Comparison of ENCODE assay signal across 9 cellular contexts in genomic region chr14:24137529-24138395, GRCh38. TPM values are rescaled to one million over a fixed set of nuclear protein-coding genes. Genes with fewer than 3 reads are reported as not detected.
DNase-seq lines count a peak whose midpoint lies in the region; ATAC-seq and TF ChIP-seq lines count a peak whose summit lies in the region.
"Had no signal": no experiment of that assay in that cellular context is flagged by ENCODE, and none has a peak within 500 bp of the region (broad histone marks: within the 10 kb centered on the region; RNA-seq: fewer than 3 reads in every experiment).

No MANE protein-coding gene starts in this region.

- POLR2A ChIA-PET in activated naive CD8-positive, alpha-beta T cell treated with anti-CD3 and anti-CD28 coated beads, Interleukin-2, amount 10 ng/mL, durations not matched to agents 7 days and 5 days (lab: Charles Lee) = interaction anchor here (1.2 to 7.5 kb wide), 11 partner anchors 9 to 76 kb away, joined by 3 to 176 read pairs (median 17); partner anchors contain the start of genes CHMP4A, DCAF11, IRF9 and NRL

- no peaks in the 10 kb centered on the region for H3K27me3 Mint-ChIP-seq in T-helper 1 cell treated with Interleukin-12 subunit alpha and Interleukin-12 subunit beta and Interleukin-4 antibody, amounts not matched to agents 30 μg/mL and 1 μg/mL, for 36 hours (ENCODE audit: low read depth)
- H3K27me3 Mint-ChIP-seq in activated naive CD8-positive, alpha-beta T cell treated with anti-CD3 and anti-CD28 coated beads, Interleukin-2, amount 10 ng/mL, durations not matched to agents 7 days and 5 days = no peaks in the 10 kb centered on the region

- H3K9me3 Mint-ChIP-seq in T-helper 1 cell treated with Interleukin-12 subunit alpha and Interleukin-12 subunit beta and Interleukin-4 antibody, amounts not matched to agents 30 μg/mL and 1 μg/mL, for 36 hours = no peaks in the 10 kb centered on the region
- H3K9me3 Mint-ChIP-seq in activated naive CD8-positive, alpha-beta T cell treated with anti-CD3 and anti-CD28 coated beads, Interleukin-2, amount 10 ng/mL, durations not matched to agents 7 days and 5 days = no peaks in the 10 kb centered on the region

- H3K4me3 ChIP-seq in spleen (peak overlapping the region in 4 of 8 donors; percentile 11 to 97 (median 82)), lower leg skin (ENCODE audit: low read depth, poor library complexity, severe bottlenecking) (no peak overlapping the region)

- peak overlapping the region; percentile 95 for H3K4me3 Mint-ChIP-seq in T-helper 1 cell treated with Interleukin-12 subunit alpha and Interleukin-12 subunit beta and Interleukin-4 antibody, amounts not matched to agents 30 μg/mL and 1 μg/mL, for 36 hours
- H3K4me3 Mint-ChIP-seq in activated naive CD8-positive, alpha-beta T cell treated with anti-CD3 and anti-CD28 coated beads, Interleukin-2, amount 10 ng/mL, durations not matched to agents 7 days and 5 days = peak overlapping the region; percentile 100

- no peaks in the 10 kb centered on the region for H3K27me3 ChIP-seq in spleen (replicated peaks in 1 of 7)

- TF ChIP-seq CTCF in spleen (IDR thresholded peaks at IDR 0.05 in 8 of 11, conservative IDR thresholded peaks at IDR 0.05 in 3 of 11) (no peak), lower leg skin (IDR thresholded peaks at IDR 0.05) (no peak)

- H3K36me3 Mint-ChIP-seq in T-helper 1 cell treated with Interleukin-12 subunit alpha and Interleukin-12 subunit beta and Interleukin-4 antibody, amounts not matched to agents 30 μg/mL and 1 μg/mL, for 36 hours (ENCODE audit: low read depth) = peaks cover 39% of the 10 kb centered on the region
- H3K36me3 Mint-ChIP-seq in activated naive CD8-positive, alpha-beta T cell treated with anti-CD3 and anti-CD28 coated beads, Interleukin-2, amount 10 ng/mL, durations not matched to agents 7 days and 5 days = peaks cover 42% of the 10 kb centered on the region

- WGBS in spleen, 5 donors = 86 to 94% (median 88%) methylated on average over 8 of the region's 8 CpGs
- 86 to 87% methylated on average over 8 of the region's 8 CpGs for WGBS in lower leg skin, 2 donors

- peak overlapping the region in 5 of 8 donors; percentile 92 to 99 (median 97) for H3K27ac ChIP-seq in spleen

- peaks cover 47% of the 10 kb centered on the region for H3K4me1 Mint-ChIP-seq in T-helper 1 cell treated with Interleukin-12 subunit alpha and Interleukin-12 subunit beta and Interleukin-4 antibody, amounts not matched to agents 30 μg/mL and 1 μg/mL, for 36 hours (ENCODE audit: low read depth)
- peaks cover 47% of the 10 kb centered on the region for H3K4me1 Mint-ChIP-seq in activated naive CD8-positive, alpha-beta T cell treated with anti-CD3 and anti-CD28 coated beads, Interleukin-2, amount 10 ng/mL, durations not matched to agents 7 days and 5 days

- no peaks in the 10 kb centered on the region for H3K9me3 ChIP-seq in spleen
- H3K9me3 ChIP-seq: A549, prostate gland had no signal

- no peak for ATAC-seq in activated naive CD8-positive, alpha-beta T cell treated with anti-CD3 and anti-CD28 coated beads, Interleukin-2, amount 10 ng/mL, durations not matched to agents 7 days and 5 days (ENCODE audit: low read depth)
- ATAC-seq: A549 had no signal

- peaks cover 3 to 38% (median 25%) of the 10 kb centered on the region in 6 donors for H3K36me3 ChIP-seq in spleen

- TF ChIP-seq POLR2A in spleen (IDR thresholded peaks at IDR 0.05) (no peak), lower leg skin (IDR thresholded peaks at IDR 0.05) (no peak)

- H3K4me1 ChIP-seq in spleen = peaks cover 41 to 82% (median 63%) of the 10 kb centered on the region in 6 donors

- DNase-seq in T-helper 1 cell (no peak), spleen (peak; percentile 69), lower leg skin (ENCODE audit: low spot score in 2 of 2) (no peak), NCI-H2107 (lab: John Stamatoyannopoulos, UW) (no peak)
- no peak for DNase-seq in activated naive CD8-positive, alpha-beta T cell treated with anti-CD3 and anti-CD28 coated beads, Interleukin-2, amount 10 ng/mL, durations not matched to agents 7 days and 5 days
- DNase-seq: amniotic stem cell had no signal

- intact Hi-C loops in spleen (cut with DNase I; ENCODE audit: low total_unique reads) (no loop called here), lower leg skin (cut with DNase I; ENCODE audit: low total_unique reads) (no loop called here)

- H3K27ac Mint-ChIP-seq in T-helper 1 cell treated with Interleukin-12 subunit alpha and Interleukin-12 subunit beta and Interleukin-4 antibody, amounts not matched to agents 30 μg/mL and 1 μg/mL, for 36 hours = peak overlapping the region; percentile 65
- H3K27ac Mint-ChIP-seq in activated naive CD8-positive, alpha-beta T cell treated with anti-CD3 and anti-CD28 coated beads, Interleukin-2, amount 10 ng/mL, durations not matched to agents 7 days and 5 days = peak overlapping the region; percentile 94

RNA-seq across cellular contexts. Expression of gene PSME1, which starts 1.8 kb away (rescaled TPM):
- total RNA-seq in activated naive CD8-positive, alpha-beta T cell treated with anti-CD3 and anti-CD28 coated beads, Interleukin-2, amount 10 ng/mL, durations not matched to agents 7 days and 5 days = 100 to 1,000 TPM; 430 to 443 TPM
- total RNA-seq in spleen (100 to 1,000 TPM; 157 to 303 (median 247) TPM), lower leg skin (100 to 1,000 TPM in 3 of 4 donors, 10 to 100 TPM in 1; 81.3 to 125 (median 114) TPM)
- 100 to 1,000 TPM; 349 to 441 (median 364) TPM for polyA plus RNA-seq in spleen

RNA-seq across cellular contexts. Expression of gene EMC9, which starts 3.6 kb away (rescaled TPM):
- 10 to 100 TPM; 41.6 to 43.9 TPM for total RNA-seq in activated naive CD8-positive, alpha-beta T cell treated with anti-CD3 and anti-CD28 coated beads, Interleukin-2, amount 10 ng/mL, durations not matched to agents 7 days and 5 days
- 10 to 100 TPM; 17.7 to 27.3 (median 19.9) TPM for total RNA-seq in spleen
- 10 to 100 TPM; 25.4 to 50.6 (median 48.5) TPM for polyA plus RNA-seq in spleen
- 10 to 100 TPM; 13.3 to 21.8 (median 20.6) TPM for total RNA-seq in lower leg skin

RNA-seq across cellular contexts. Expression of gene FITM1, which starts 7.3 kb away (rescaled TPM):
- 1 to 10 TPM; 1.3 to 1.7 TPM for total RNA-seq in activated naive CD8-positive, alpha-beta T cell treated with anti-CD3 and anti-CD28 coated beads, Interleukin-2, amount 10 ng/mL, durations not matched to agents 7 days and 5 days
- total RNA-seq in spleen (10 to 100 TPM in 2 of 7 donors, 1 to 10 TPM in 5; 3.7 to 12.9 (median 9.0) TPM), lower leg skin (1 to 10 TPM in 2 of 4 donors, under 1 TPM in 1, not detected in 1; 0.61 to 1.3 (median 1.0) TPM)
- 1 to 10 TPM; 4.6 to 9.6 (median 8.3) TPM for polyA plus RNA-seq in spleen

RNA-seq across cellular contexts. Expression of gene PSME2, which starts 8.6 kb away (rescaled TPM):
- 100 to 1,000 TPM; 406 to 414 TPM for total RNA-seq in activated naive CD8-positive, alpha-beta T cell treated with anti-CD3 and anti-CD28 coated beads, Interleukin-2, amount 10 ng/mL, durations not matched to agents 7 days and 5 days
- total RNA-seq in spleen (100 to 1,000 TPM in 5 of 7 donors, 10 to 100 TPM in 2; 80.0 to 295 (median 189) TPM), lower leg skin (10 to 100 TPM; 23.2 to 50.2 (median 31.2) TPM)
- 100 to 1,000 TPM; 337 to 509 (median 433) TPM for polyA plus RNA-seq in spleen

RNA-seq across cellular contexts. Expression of gene RNF31, which starts 9.5 kb away (rescaled TPM):
- 100 to 1,000 TPM; 131 to 153 TPM for total RNA-seq in activated naive CD8-positive, alpha-beta T cell treated with anti-CD3 and anti-CD28 coated beads, Interleukin-2, amount 10 ng/mL, durations not matched to agents 7 days and 5 days
- total RNA-seq in spleen (100 to 1,000 TPM in 3 of 7 donors, 10 to 100 TPM in 4; 61.9 to 113 (median 96.9) TPM), lower leg skin (10 to 100 TPM; 53.1 to 98.6 (median 77.3) TPM)
- 100 to 1,000 TPM in 2 of 3 donors, 10 to 100 TPM in 1; 56.5 to 148 (median 122) TPM for polyA plus RNA-seq in spleen
